Comparison of ENCODE assay signal across 29 cellular contexts in the genomic region with DNA sequence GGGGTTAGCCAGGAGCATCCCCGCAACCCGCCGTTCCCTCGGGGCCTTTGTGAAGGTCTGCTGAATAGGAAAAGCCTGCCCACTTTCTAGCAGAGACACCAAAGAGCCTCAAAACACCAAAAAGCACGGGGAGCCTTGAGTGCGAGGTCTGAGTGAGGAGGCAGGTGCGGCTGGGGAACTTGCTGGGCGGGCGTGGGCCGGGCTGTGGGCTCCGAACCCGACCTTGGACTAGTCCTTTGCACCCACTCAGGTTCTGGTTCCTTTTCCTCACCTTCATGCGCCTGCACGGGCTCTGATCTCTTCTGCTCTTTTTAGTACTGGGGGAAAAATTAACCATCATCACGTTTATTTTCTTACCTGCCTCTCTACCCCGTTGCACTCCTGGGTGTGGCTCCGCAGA. TPM values are rescaled to one million over a fixed set of nuclear protein-coding genes. Genes with fewer than 3 reads are reported as not detected.
"Had no signal": no experiment of that assay in that cellular context is flagged by ENCODE, and none has a peak within 500 bp of the region (broad histone marks: within the 10 kb centered on the region; RNA-seq: fewer than 3 reads in every experiment).

No MANE protein-coding gene starts in this region.

- H3K36me3 ChIP-seq: gastrocnemius medialis, neural progenitor cell, prostate gland had no signal

- H3K4me3 ChIP-seq: gastrocnemius medialis, heart left ventricle, hepatocyte, left lung, mucosa of descending colon, neural progenitor cell, prostate gland, right atrium auricular region, smooth muscle cell, tibial artery had no signal

- H3K9me3 ChIP-seq: gastrocnemius medialis, heart left ventricle, left lung, mucosa of descending colon, prostate gland, right atrium auricular region, testis, tibial artery had no signal

- H3K9ac ChIP-seq: neural progenitor cell, parathyroid adenoma had no signal

- H3K4me2 ChIP-seq: hepatocyte, neural progenitor cell, smooth muscle cell had no signal

- H3K4me1 ChIP-seq: neural progenitor cell, parathyroid adenoma, prostate gland had no signal

- ATAC-seq: esophagus mucosa; gastrocnemius medialis; heart left ventricle; left cardiac atrium; left lung; mucosa of descending colon; natural killer cell treated with Interleukin-12 subunit alpha and Interleukin-12 subunit beta and Interleukin-15 and Interleukin-18, amount 100 ng/mL, for 72 hours; sciatic nerve; stimulated activated memory B cell treated with anti-CD40 and anti-IgM and Interleukin-4, amounts not matched to agents 10 μg/mL and 1 μg/mL and 100 μg/mL, for 72 hours; stimulated activated naive CD8-positive, alpha-beta T cell treated with anti-CD3 and anti-CD28 coated beads, Interleukin-15, Interleukin-2, amounts not matched to agents 100 U/mL and 50 U/mL, for 24 hours had no signal

- DNase-seq: cortex of kidney; effector CD8-positive, alpha-beta T cell; endodermal cell; gastrocnemius medialis; heart left ventricle; kidney; left cardiac atrium; left lung; mesenchymal stem cell; mucosa of descending colon; naive B cell; stimulated activated CD4-positive, alpha-beta T cell treated with anti-CD3 and anti-CD28 coated beads, Interleukin-2, amount 100 ng/mL, for 24 hours; stimulated activated CD4-positive, alpha-beta T cell treated with anti-CD3 and anti-CD28 coated beads, Interleukin-4, amount 100 ng/mL, for 4 hours; stimulated activated naive CD8-positive, alpha-beta T cell treated with anti-CD3 and anti-CD28 coated beads, Interleukin-15, Interleukin-2, amounts not matched to agents 100 U/mL and 50 U/mL, for 24 hours; substantia nigra; testis; tibial artery had no signal

- H3K27me3 ChIP-seq: heart left ventricle, hepatocyte, left lung, neural progenitor cell, right atrium auricular region, testis, tibial artery had no signal

- H3K27ac ChIP-seq: epithelial cell of prostate, gastrocnemius medialis, heart left ventricle, hepatocyte, left lung, neural progenitor cell, parathyroid adenoma, prostate gland, right atrium auricular region, testis, tibial artery had no signal

RNA-seq across cellular contexts. Expression of a gene that starts 19.9 kb away (rescaled TPM):
- total RNA-seq: lung microvascular endothelial cell; natural killer cell treated with Interleukin-12 subunit alpha and Interleukin-12 subunit beta and Interleukin-15 and Interleukin-18, amount 100 ng/mL, for 72 hours had no signal
